1 cellular context compared by ENCODE assay signal in the genomic region with DNA sequence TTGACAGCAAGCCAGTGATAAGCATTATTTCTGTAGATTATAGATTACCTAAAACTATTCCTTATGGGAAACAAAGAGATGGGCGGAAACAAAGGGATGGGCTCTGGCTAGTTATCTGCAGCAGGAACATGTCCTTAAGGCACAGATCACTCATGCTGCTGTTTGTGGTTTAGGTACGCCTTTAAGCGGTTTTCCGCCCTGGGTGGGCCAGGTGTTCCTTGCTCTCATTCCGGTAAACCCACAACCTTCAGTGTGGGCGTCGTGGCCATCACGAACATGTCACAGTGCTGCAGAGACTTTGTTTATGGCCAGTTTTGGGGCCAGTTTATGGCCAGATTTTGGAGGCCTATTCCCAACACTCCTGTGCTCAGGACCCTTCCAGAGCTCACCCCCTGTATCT.
TF ChIP-seq lines count a peak whose summit lies in the region.

No MANE protein-coding gene starts in this region.

TF ChIP-seq in HepG2, 621 proteins besides CTCF, POLR2A, EP300 and RAD21:
- peak; percentile 96 for TF ChIP-seq ZNF761 (CRISPR knock-in tag; conservative IDR thresholded peaks at IDR 0.05)
